ENCODE assay signal across 21 cellular contexts in the genomic region with DNA sequence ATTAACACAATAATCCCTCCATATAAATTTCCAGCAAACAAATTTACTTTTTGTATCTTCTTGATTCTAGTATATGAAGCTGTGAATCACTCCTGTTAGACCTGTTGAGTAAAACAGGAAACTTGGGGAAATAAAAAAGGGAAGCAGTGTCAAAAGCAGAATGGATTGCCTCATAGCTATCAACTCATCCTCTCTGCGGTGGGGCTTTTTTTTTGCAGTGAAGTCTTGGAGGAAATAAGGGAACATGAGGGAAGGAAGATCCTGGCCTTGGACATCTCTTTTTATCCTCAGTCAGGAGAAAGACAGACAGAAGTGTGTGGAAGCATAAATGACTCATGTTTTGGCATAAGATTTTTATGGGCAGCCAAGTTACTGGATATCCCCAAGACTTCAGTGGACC.
DNase-seq lines count a peak whose midpoint lies in the region; ATAC-seq and TF ChIP-seq lines count a peak whose summit lies in the region.
"Had no signal": no experiment of that assay in that cellular context is flagged by ENCODE, and none has a peak within 500 bp of the region (broad histone marks: within the 10 kb centered on the region; RNA-seq: fewer than 3 reads in every experiment).

No MANE protein-coding gene starts in this region.

- H3K36me3 ChIP-seq in OCI-LY3 (replicated peaks; ENCODE audit: low read depth, low read length) = no peaks in the 10 kb centered on the region
- H3K36me3 ChIP-seq: SJSA1 had no signal

- H3K27me3 ChIP-seq in OCI-LY3 (ENCODE audit: low read depth, low read length) (no peaks in the 10 kb centered on the region), foreskin keratinocyte (no peaks in the 10 kb centered on the region)
- H3K27me3 ChIP-seq: SJSA1 had no signal

- DNase-seq in A172 (ENCODE audit: low spot score) = peak; percentile 8
- peak; percentile 36 for DNase-seq in HPDE6-E6E7 (ENCODE audit: extremely low spot score)
- peak; percentile 62 to 83 for DNase-seq in foreskin keratinocyte
- DNase-seq in cerebellar cortex (ENCODE audit: low spot score) = no peak
- DNase-seq in HuH-7.5 (ENCODE audit: low spot score) = no peak
- DNase-seq: ACHN; CD8-positive, alpha-beta memory T cell; central memory CD4-positive, alpha-beta T cell; effector CD8-positive, alpha-beta T cell; KG1; NCI-H1436 treated with DMSO at 0.1 percent for 48 hours; NCI-H2227 treated with DMSO at 0.1 percent for 48 hours; stimulated activated naive CD8-positive, alpha-beta T cell treated with anti-CD3 and anti-CD28 coated beads, Interleukin-15, amount 100 ng/mL, for 72 hours; T-helper 9 cell had no signal

- no peak overlapping the region for H2AFZ ChIP-seq in OCI-LY3 (ENCODE audit: low read depth, low read length)

- H3K27ac ChIP-seq in OCI-LY3 (ENCODE audit: low read length) = no peak overlapping the region
- no peak overlapping the region for H3K27ac ChIP-seq in foreskin keratinocyte
- H3K27ac ChIP-seq: SJSA1 had no signal

- peak; percentile 15 for ATAC-seq in foreskin keratinocyte
- ATAC-seq in HG03354 (IDR thresholded peaks at IDR 0.05; ENCODE audit: poor library complexity, severe bottlenecking, unreplicated experiment) = no peak
- no peak for ATAC-seq in GM19463 (IDR thresholded peaks at IDR 0.05; ENCODE audit: unreplicated experiment)
- ATAC-seq: activated CD4-positive, CD25-positive, alpha-beta regulatory T cell treated with anti-CD3 and anti-CD28 coated beads, Interleukin-2, amount 50 U/mL, for 24 hours; GM12878; mucosa of descending colon; stimulated activated naive CD8-positive, alpha-beta T cell treated with anti-CD3 and anti-CD28 coated beads, Interleukin-15, amount 100 ng/mL, for 72 hours had no signal

- no peak overlapping the region for H3K4me3 ChIP-seq in OCI-LY3 (ENCODE audit: low read length)
- H3K4me3 ChIP-seq: GM12878, mucosa of descending colon, SJSA1 had no signal

- peaks cover 7% of the 10 kb centered on the region; the same call in 1 of the 2 replicates for H3K4me1 ChIP-seq in OCI-LY3 (ENCODE audit: low read length)
- peaks cover 34% of the 10 kb centered on the region for H3K4me1 ChIP-seq in foreskin keratinocyte

- H3K9ac ChIP-seq in OCI-LY3 (ENCODE audit: low read length) = no peak overlapping the region

- H3K79me2 ChIP-seq in OCI-LY3 (ENCODE audit: low read length) = no peaks in the 10 kb centered on the region

- no peaks in the 10 kb centered on the region for H3K9me3 ChIP-seq in OCI-LY3 (ENCODE audit: insufficient read depth, low read length)
- H3K9me3 ChIP-seq: mucosa of descending colon, SJSA1 had no signal

- 0 out of 2 replicates have a peak overlapping the region, but pooled peaks have one; percentile 12 for H3K4me2 ChIP-seq in OCI-LY3 (ENCODE audit: low read length)

- no peaks in the 10 kb centered on the region for H4K20me1 ChIP-seq in OCI-LY3 (ENCODE audit: insufficient read depth, low read length)

- no peak for TF ChIP-seq CTCF in OCI-LY3 (IDR thresholded peaks at IDR 0.05; ENCODE audit: low read depth, low read length)
- no peak for TF ChIP-seq CTCF in foreskin keratinocyte (conservative IDR thresholded peaks at IDR 0.05)

Comparison
In these comparisons a context has a peak if more than half of its experiments do, and no peak if none do; other contexts are left out.
1. DNase-seq: peak in A172 (single experiment), HPDE6-E6E7 (single experiment) and foreskin keratinocyte (2 of 2); none in cerebellar cortex (single experiment) and HuH-7.5 (single experiment).